Comparison of ENCODE assay signal across 9 cellular contexts in the genomic region with DNA sequence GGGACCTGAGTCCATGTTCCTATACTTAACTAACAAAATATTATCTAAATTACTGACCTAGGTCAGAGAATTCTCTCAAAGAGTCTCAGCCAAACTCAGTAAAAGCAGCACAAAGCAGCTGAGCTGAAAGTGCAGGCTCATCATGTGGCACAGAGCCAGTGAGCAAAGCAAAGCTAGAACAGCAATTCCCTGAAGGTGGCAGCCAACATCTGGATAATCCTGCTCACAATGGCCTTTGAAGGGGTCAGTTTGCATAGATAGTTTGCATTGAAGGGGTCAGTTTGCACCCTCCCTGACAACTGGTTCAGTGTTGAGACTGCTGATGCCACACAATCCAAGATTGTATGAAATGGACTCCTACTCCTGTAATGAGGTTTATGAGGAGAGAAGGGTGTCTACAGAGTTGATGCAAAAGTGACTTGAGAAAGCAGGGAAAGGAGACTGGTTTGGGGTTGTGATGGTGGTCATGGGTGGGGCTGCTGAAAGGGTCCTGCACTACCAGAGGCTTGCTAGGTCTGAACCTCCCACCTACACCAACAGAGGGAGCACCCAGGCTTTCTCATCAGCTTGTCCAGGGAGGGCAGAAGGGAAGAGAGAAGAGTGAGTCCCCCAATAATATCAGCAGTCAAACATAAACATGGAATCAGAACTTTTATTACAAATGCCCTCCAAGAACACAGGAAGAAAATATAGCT. TPM values are rescaled to one million over a fixed set of nuclear protein-coding genes. Genes with fewer than 3 reads are reported as not detected.
DNase-seq lines count a peak whose midpoint lies in the region; ATAC-seq and TF ChIP-seq lines count a peak whose summit lies in the region.
"Had no signal": no experiment of that assay in that cellular context is flagged by ENCODE, and none has a peak within 500 bp of the region (broad histone marks: within the 10 kb centered on the region; RNA-seq: fewer than 3 reads in every experiment).

No MANE protein-coding gene starts in this region.

- DNase-seq in AG09309 (ENCODE audit: low read depth) (no peak), dorsolateral prefrontal cortex (peak in 7 of 10 donors; percentile 27 to 66 (median 48)), thoracic aorta (ENCODE audit: low spot score) (no peak), NCI-H524 treated with DMSO at 0.1 percent for 48 hours (lab: John Stamatoyannopoulos, UW) (no peak), HuH-7 (ENCODE audit: low spot score) (no peak)
- DNase-seq in activated CD4-positive, alpha-beta T cell treated with anti-CD3 and anti-CD28 coated beads, Interleukin-2, amount 50 U/mL, for 4 hours: no peak
- DNase-seq: activated naive CD8-positive, alpha-beta T cell treated with anti-CD3 and anti-CD28 coated beads, Interleukin-2, amount 10 ng/mL, durations not matched to agents 7 days and 5 days had no signal

- peak; percentile 43 for ATAC-seq in GM19397 (IDR thresholded peaks at IDR 0.05; ENCODE audit: unreplicated experiment)
- ATAC-seq in HG03354 (IDR thresholded peaks at IDR 0.05; ENCODE audit: poor library complexity, severe bottlenecking, unreplicated experiment): peak; percentile 59
- ATAC-seq in thoracic aorta (ENCODE audit: insufficient number of reproducible peaks, low FRiP score, low read depth): peak; percentile 12

- TF ChIP-seq CTCF in AG09309 (IDR thresholded peaks at IDR 0.05; ENCODE audit: control insufficient read depth, insufficient read depth, low read depth, low read length, missing control alignments): peak; percentile 8
- TF ChIP-seq CTCF in dorsolateral prefrontal cortex (IDR thresholded peaks at IDR 0.05 in 54 of 56, conservative IDR thresholded peaks at IDR 0.05 in 2 of 56; ENCODE audit: low read depth in 1 of 56, partially characterized antibody in 56 of 56): peak in 30 of 56 donors; percentile 4 to 55 (median 23)
- TF ChIP-seq CTCF in thoracic aorta (IDR thresholded peaks at IDR 0.05): no peak

- no peaks in the 10 kb centered on the region for H3K36me3 ChIP-seq in thoracic aorta

- H3K27ac ChIP-seq in dorsolateral prefrontal cortex (no peak overlapping the region), thoracic aorta (no peak overlapping the region)

- intact Hi-C loops in dorsolateral prefrontal cortex (cut with DNase I): loop anchor here in 1 of 2 donors (5.0 kb wide), 1 partner anchor 60 kb away; no protein-coding TSS in a partner anchor

- no peak overlapping the region for H3K4me3 ChIP-seq in AG09309 (ENCODE audit: control insufficient read depth, low read depth, low read length)
- no peak overlapping the region for H3K4me3 ChIP-seq in dorsolateral prefrontal cortex
- H3K4me3 ChIP-seq in thoracic aorta: no peak overlapping the region

- no peaks in the 10 kb centered on the region for H3K4me1 ChIP-seq in thoracic aorta (ENCODE audit: control insufficient read depth in 1 of 2, low read depth in 2 of 2)

- H3K27me3 ChIP-seq in dorsolateral prefrontal cortex (peaks cover 0 to 4% (median 0%) of the 10 kb centered on the region in 45 donors), thoracic aorta (replicated peaks; ENCODE audit: insufficient read depth) (no peaks in the 10 kb centered on the region)

- no peaks in the 10 kb centered on the region for H3K9me3 ChIP-seq in thoracic aorta

RNA-seq across cellular contexts. Expression of a gene that starts 39.7 kb away (rescaled TPM):
- total RNA-seq in dorsolateral prefrontal cortex (1 to 10 TPM in 27 of 120 experiments, under 1 TPM in 70, not detected in 23; 0.28 to 2.1 (median 0.72) TPM), thoracic aorta (under 1 TPM in 1 of 2 donors, not detected in 1; 0.95 TPM)

Comparison
In these comparisons a context has a peak if more than half of its experiments do, and no peak if none do; other contexts are left out.
1. DNase-seq: peak in dorsolateral prefrontal cortex (7 of 10); none in AG09309 (single experiment), thoracic aorta (single experiment), NCI-H524 treated with DMSO at 0.1 percent for 48 hours (single experiment), activated CD4-positive, alpha-beta T cell treated with anti-CD3 and anti-CD28 coated beads, Interleukin-2, amount 50 U/mL, for 4 hours (0 of 2) and HuH-7 (single experiment).
2. Peak in every context shown above with its lines, with median percentiles within 50 percentile points of each other: ATAC-seq.